Comparison of ENCODE assay signal across 1 cellular context in genomic region chr6:93453956-93454355, GRCh38.
TF ChIP-seq lines count a peak whose summit lies in the region.

No MANE protein-coding gene starts in this region.

TF ChIP-seq in SK-N-SH treated with all-trans-retinoic acid at 6 μM for 48 hours, 23 proteins besides CTCF, POLR2A, EP300 and RAD21 (continued from another document):
- TF ChIP-seq TSHZ2 (CRISPR knock-in tag; IDR thresholded peaks at IDR 0.05) (no peak), ZNF8 (CRISPR knock-in tag; IDR thresholded peaks at IDR 0.05) (no peak), ISL1 (CRISPR knock-in tag; IDR thresholded peaks at IDR 0.05) (no peak), ARNTL (CRISPR knock-in tag; IDR thresholded peaks at IDR 0.05; ENCODE audit: borderline replicate concordance, low read depth) (no peak)
TF ChIP-seq in SK-N-SH treated with all-trans-retinoic acid at 6 μM for 48 hours: peak in this region for 0.
